Comparison of ENCODE assay signal across 2 cellular contexts in the genomic region with DNA sequence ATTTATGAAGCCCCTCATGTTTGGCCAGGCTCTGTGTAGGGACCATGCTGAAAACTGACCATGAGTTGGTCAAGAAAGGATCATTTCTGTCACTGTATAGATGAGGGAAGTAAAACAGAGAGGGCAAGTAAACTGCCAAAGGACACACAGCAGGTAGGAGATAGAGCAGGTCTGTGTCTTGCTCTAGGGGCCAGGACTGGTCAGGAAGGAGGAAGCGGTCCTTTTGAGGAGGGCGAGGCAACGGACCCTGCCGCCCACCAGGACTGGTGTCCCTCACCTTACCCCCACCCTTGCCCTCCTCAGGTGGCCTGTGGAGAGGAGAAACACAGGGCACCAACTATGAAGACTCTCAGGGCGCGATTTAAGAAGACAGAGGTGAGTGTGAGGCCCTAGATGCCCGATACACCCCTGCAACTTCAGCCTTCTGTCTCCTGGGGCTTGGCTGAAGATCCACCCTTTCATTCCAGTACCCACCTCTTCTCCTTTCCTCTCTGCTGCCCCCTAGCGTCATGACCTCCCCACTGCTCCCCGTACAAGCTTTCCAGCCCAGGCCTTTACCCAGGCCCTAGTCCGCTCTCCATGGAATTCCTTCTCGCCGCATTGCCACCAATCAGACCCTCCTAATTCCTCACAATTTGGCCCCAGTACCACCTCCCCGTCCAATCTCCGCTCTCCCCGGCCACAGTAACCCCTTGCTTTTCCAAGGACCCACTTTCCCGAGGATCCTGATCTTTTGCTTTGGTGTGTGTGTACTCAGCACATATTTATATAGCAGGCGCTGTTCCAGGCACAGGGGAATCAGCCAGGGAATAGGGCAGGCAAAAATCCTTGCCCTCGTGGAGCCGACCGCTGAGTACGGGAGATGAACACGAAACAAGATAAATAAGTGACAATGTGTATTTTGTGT.
TF ChIP-seq lines count a peak whose summit lies in the region.

No MANE protein-coding gene starts in this region.

TF ChIP-seq in HEK293T, 16 proteins besides CTCF, POLR2A, EP300 and RAD21:
- TF ChIP-seq ARNT (IDR thresholded peaks at IDR 0.05): no peak
- no peak for TF ChIP-seq FOXK2 (IDR thresholded peaks at IDR 0.05)
- TF ChIP-seq FOXM1 (IDR thresholded peaks at IDR 0.05; ENCODE audit: borderline replicate concordance): no peak
- no peak for TF ChIP-seq FOXA1 (IDR thresholded peaks at IDR 0.05)
- TF ChIP-seq TARDBP (IDR thresholded peaks at IDR 0.05): no peak
- no peak for TF ChIP-seq LEF1 (IDR thresholded peaks at IDR 0.05; ENCODE audit: borderline replicate concordance)
- TF ChIP-seq, protein P1, sequence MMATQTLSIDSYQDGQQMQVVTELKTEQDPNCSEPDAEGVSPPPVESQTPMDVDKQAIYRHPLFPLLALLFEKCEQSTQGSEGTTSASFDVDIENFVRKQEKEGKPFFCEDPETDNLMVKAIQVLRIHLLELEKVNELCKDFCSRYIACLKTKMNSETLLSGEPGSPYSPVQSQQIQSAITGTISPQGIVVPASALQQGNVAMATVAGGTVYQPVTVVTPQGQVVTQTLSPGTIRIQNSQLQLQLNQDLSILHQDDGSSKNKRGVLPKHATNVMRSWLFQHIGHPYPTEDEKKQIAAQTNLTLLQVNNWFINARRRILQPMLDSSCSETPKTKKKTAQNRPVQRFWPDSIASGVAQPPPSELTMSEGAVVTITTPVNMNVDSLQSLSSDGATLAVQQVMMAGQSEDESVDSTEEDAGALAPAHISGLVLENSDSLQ (IDR thresholded peaks at IDR 0.05): no peak
- TF ChIP-seq HDGF (IDR thresholded peaks at IDR 0.05; ENCODE audit: borderline replicate concordance): no peak
- no peak for TF ChIP-seq ELF4 (IDR thresholded peaks at IDR 0.05)
- no peak for TF ChIP-seq BHLHE40 (IDR thresholded peaks at IDR 0.05; ENCODE audit: borderline replicate concordance)
- TF ChIP-seq ZNF384 (IDR thresholded peaks at IDR 0.05): no peak
- TF ChIP-seq CTBP1 (IDR thresholded peaks at IDR 0.05; ENCODE audit: borderline replicate concordance): no peak

TF ChIP-seq in endothelial cell of umbilical vein, 7 proteins besides CTCF, POLR2A, EP300 and RAD21:
- no peak for TF ChIP-seq GATA2 (IDR thresholded peaks at IDR 0.05; ENCODE audit: insufficient read depth, insufficient read length, low read depth, low read length)
- TF ChIP-seq MYC (IDR thresholded peaks at IDR 0.05; ENCODE audit: low read depth, low read length): no peak
- no peak for TF ChIP-seq FOS (IDR thresholded peaks at IDR 0.05; ENCODE audit: borderline replicate concordance, insufficient read depth, low read length)
- TF ChIP-seq, protein P2, sequence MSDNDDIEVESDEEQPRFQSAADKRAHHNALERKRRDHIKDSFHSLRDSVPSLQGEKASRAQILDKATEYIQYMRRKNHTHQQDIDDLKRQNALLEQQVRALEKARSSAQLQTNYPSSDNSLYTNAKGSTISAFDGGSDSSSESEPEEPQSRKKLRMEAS (IDR thresholded peaks at IDR 0.05; ENCODE audit: insufficient read depth, insufficient read length): no peak
- no peak for TF ChIP-seq POLR2AphosphoS5 (IDR thresholded peaks at IDR 0.05; ENCODE audit: insufficient read depth, low read depth, low read length)
- no peak for TF ChIP-seq JUN (IDR thresholded peaks at IDR 0.05; ENCODE audit: borderline replicate concordance, insufficient read depth, insufficient read length, low read depth)
- TF ChIP-seq EZH2 (IDR thresholded peaks at IDR 0.05; ENCODE audit: borderline replicate concordance, low read depth, low read length, severe bottlenecking): no peak
